ENCODE assay signal across 8 cellular contexts in genomic region chr7:28096713-28097112, GRCh38.
DNase-seq lines count a peak whose midpoint lies in the region; ATAC-seq and TF ChIP-seq lines count a peak whose summit lies in the region.

No MANE protein-coding gene starts in this region.

- no peaks in the 10 kb centered on the region for H3K9me2 ChIP-seq in Karpas-422 (replicated peaks; ENCODE audit: insufficient read depth, low read length)

- no peak overlapping the region for H3K4me2 ChIP-seq in Karpas-422 (ENCODE audit: low read depth, low read length, poor library complexity, severe bottlenecking)

- H3K9ac ChIP-seq in Karpas-422 (ENCODE audit: low read length) = no peak overlapping the region

- H3K4me1 ChIP-seq in Karpas-422 (ENCODE audit: low read length) (no peaks in the 10 kb centered on the region), breast epithelium (no peaks in the 10 kb centered on the region)

- no peak overlapping the region for H2AFZ ChIP-seq in Karpas-422 (ENCODE audit: low read length)

- peak; percentile 69 for DNase-seq in DMS153 treated with DMSO at 0.1 percent for 48 hours (lab: John Stamatoyannopoulos, UW; ENCODE audit: unreplicated experiment)
- no peak for DNase-seq in DMS153 (lab: John Stamatoyannopoulos, UW)
- DNase-seq in Karpas-422 = peak; percentile 70
- DNase-seq in SKM-1 (lab: John Stamatoyannopoulos, UW; ENCODE audit: unreplicated experiment) = peak; percentile 45
- DNase-seq in breast epithelium (ENCODE audit: low spot score in 2 of 2) = peak in 1 of 2 donors; percentile 42
- peak; percentile 84 for DNase-seq in inferior parietal cortex (ENCODE audit: extremely low spot score)
- peak; percentile 49 for DNase-seq in stimulated activated CD4-positive, alpha-beta T cell treated with anti-CD3 and anti-CD28 coated beads, Interleukin-15, amount 100 ng/mL, for 24 hours

- peak; percentile 50 to 88 (median 78) for TF ChIP-seq CTCF in breast epithelium (IDR thresholded peaks at IDR 0.05)

- no peak overlapping the region for H3K27ac ChIP-seq in Karpas-422 (ENCODE audit: low read length)
- no peak overlapping the region for H3K27ac ChIP-seq in breast epithelium

- no peak for ATAC-seq in HG03175 (IDR thresholded peaks at IDR 0.05; ENCODE audit: unreplicated experiment)

- no peak for TF ChIP-seq POLR2A in breast epithelium (IDR thresholded peaks at IDR 0.05)

- intact Hi-C loops in breast epithelium (cut with DNase I; ENCODE audit: low total_unique reads) = no loop called here

- H3K36me3 ChIP-seq in Karpas-422 (ENCODE audit: insufficient read depth, low read length) (no peaks in the 10 kb centered on the region), breast epithelium (no peaks in the 10 kb centered on the region)

- no peaks in the 10 kb centered on the region for H3K79me2 ChIP-seq in Karpas-422 (ENCODE audit: low read length)

- H3K27me3 ChIP-seq in Karpas-422 (ENCODE audit: low read length) = no peaks in the 10 kb centered on the region
- no peaks in the 10 kb centered on the region for H3K27me3 ChIP-seq in breast epithelium

- H3K9me3 ChIP-seq in Karpas-422 (ENCODE audit: low read length) (no peaks in the 10 kb centered on the region), breast epithelium (no peaks in the 10 kb centered on the region)

- H3K4me3 ChIP-seq in Karpas-422 (ENCODE audit: low read length) = no peak overlapping the region
- H3K4me3 ChIP-seq in breast epithelium = no peak overlapping the region

- H4K20me1 ChIP-seq in Karpas-422 (ENCODE audit: insufficient read depth, low read depth, low read length) = no peaks in the 10 kb centered on the region; the same call in 1 of the 2 replicates
